In the genomic region with DNA sequence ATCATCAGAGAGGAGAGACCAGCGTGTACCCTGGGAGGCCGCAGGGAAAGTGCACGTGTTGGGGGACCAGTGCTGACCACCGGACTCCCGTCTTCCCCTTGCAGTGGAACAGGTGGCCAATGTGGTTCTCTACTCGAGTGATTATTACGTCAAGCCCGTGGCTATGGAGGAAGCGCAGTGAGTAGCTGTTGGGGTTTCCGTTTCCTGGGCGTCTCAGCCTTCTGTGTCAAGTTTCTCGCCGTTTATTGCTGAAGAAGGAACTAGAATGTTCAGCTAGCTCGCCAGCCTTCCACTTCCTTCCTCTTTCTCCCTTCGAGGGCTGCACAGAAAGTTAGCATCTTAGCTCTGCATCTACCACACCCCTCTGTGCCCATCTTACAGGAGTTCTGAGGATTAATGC, we compare ENCODE assay signal across 9 cellular contexts. TPM values are rescaled to one million over a fixed set of nuclear protein-coding genes. Genes with fewer than 3 reads are reported as not detected.
DNase-seq lines count a peak whose midpoint lies in the region; ATAC-seq and TF ChIP-seq lines count a peak whose summit lies in the region.
"Had no signal": no experiment of that assay in that cellular context is flagged by ENCODE, and none has a peak within 500 bp of the region (broad histone marks: within the 10 kb centered on the region; RNA-seq: fewer than 3 reads in every experiment).

No MANE protein-coding gene starts in this region.

- peak overlapping the region; percentile 82 for H3K4me2 ChIP-seq in OCI-LY3 (ENCODE audit: low read length)

- H3K36me3 ChIP-seq in OCI-LY3 (replicated peaks; ENCODE audit: low read depth, low read length) = no peaks in the 10 kb centered on the region
- no peaks in the 10 kb centered on the region for H3K36me3 ChIP-seq in lung (ENCODE audit: control insufficient read depth in 2 of 2, insufficient read depth in 2 of 2, low read length in 2 of 2)
- no peaks in the 10 kb centered on the region for H3K36me3 ChIP-seq in WERI-Rb-1

- TF ChIP-seq POLR2A in GM10847 (IDR thresholded peaks at IDR 0.05; ENCODE audit: extremely low read depth, insufficient read length) = peak; percentile 29

- peak; percentile 70 for DNase-seq in activated T-helper 1 cell treated with anti-CD3 and anti-CD28 coated beads, Interleukin-12 subunit alpha, Interleukin-12 subunit beta, Interleukin-2, Interleukin-4 antibody, amounts not matched to agents 30 ng/mL and 10 ng/mL and 1 ng/mL, durations not matched to agents 14 hours and 24 hours and 36 hours (ENCODE audit: low spot score)
- DNase-seq in lung (ENCODE audit: low spot score) (peak; percentile 69), ecto neural progenitor cell (ENCODE audit: low spot score) (no peak), WERI-Rb-1 (no peak)
- peak; percentile 56 for DNase-seq in stimulated activated naive CD4-positive, alpha-beta T cell treated with Interleukin-2 at 50 U/mL for 16 hours (lab: John Stamatoyannopoulos, UW)

- WGBS in lung, 2 donors = 31 to 54% methylated on average over 15 of the region's 15 CpGs

- ATAC-seq in HG02610 (IDR thresholded peaks at IDR 0.05; ENCODE audit: unreplicated experiment) = peak; percentile 84
- ATAC-seq in lung (ENCODE audit: insufficient read depth, low FRiP score) = peak; percentile 65

- no peaks in the 10 kb centered on the region for H3K27me3 ChIP-seq in OCI-LY3 (ENCODE audit: low read depth, low read length)
- no peaks in the 10 kb centered on the region for H3K27me3 ChIP-seq in lung (ENCODE audit: control insufficient read depth, insufficient read depth)
- no peaks in the 10 kb centered on the region for H3K27me3 ChIP-seq in WERI-Rb-1 (ENCODE audit: insufficient read depth, low read depth, severe bottlenecking)

- H3K27ac Mint-ChIP-seq in activated T-helper 1 cell treated with anti-CD3 and anti-CD28 coated beads, Interleukin-12 subunit alpha, Interleukin-12 subunit beta, Interleukin-2, Interleukin-4 antibody, amounts not matched to agents 30 ng/mL and 10 ng/mL and 1 ng/mL, durations not matched to agents 14 hours and 24 hours and 36 hours = peak overlapping the region; percentile 97

- H3K4me1 ChIP-seq in OCI-LY3 (ENCODE audit: low read length) (peaks cover 13% of the 10 kb centered on the region), lung (ENCODE audit: control insufficient read depth in 2 of 2, insufficient read depth in 2 of 2, low read length in 2 of 2) (peaks cover 0 to 3% of the 10 kb centered on the region in 2 donors)

- peak overlapping the region; percentile 97 for H2AFZ ChIP-seq in OCI-LY3 (ENCODE audit: low read depth, low read length)

- no peaks in the 10 kb centered on the region for H4K20me1 ChIP-seq in OCI-LY3 (ENCODE audit: insufficient read depth, low read length)

- peak overlapping the region; percentile 2; the same call in 1 of the 2 replicates for H3K9ac ChIP-seq in OCI-LY3 (ENCODE audit: low read length)

- H3K79me2 ChIP-seq in OCI-LY3 (ENCODE audit: low read length) = no peaks in the 10 kb centered on the region

- peaks cover 41% of the 10 kb centered on the region for H3K4me1 Mint-ChIP-seq in activated T-helper 1 cell treated with anti-CD3 and anti-CD28 coated beads, Interleukin-12 subunit alpha, Interleukin-12 subunit beta, Interleukin-2, Interleukin-4 antibody, amounts not matched to agents 30 ng/mL and 10 ng/mL and 1 ng/mL, durations not matched to agents 14 hours and 24 hours and 36 hours (ENCODE audit: low read depth)

- intact Hi-C loops in activated T-helper 1 cell treated with anti-CD3 and anti-CD28 coated beads, Interleukin-12 subunit alpha, Interleukin-12 subunit beta, Interleukin-2, Interleukin-4 antibody, amounts not matched to agents 30 ng/mL and 10 ng/mL and 1 ng/mL, durations not matched to agents 14 hours and 24 hours and 36 hours (cut with micrococcal nuclease) = loop anchor here (2.0 kb wide), 1 partner anchor 23 kb away; a partner anchor contains a TSS

- peak overlapping the region; percentile 32 for H3K27ac ChIP-seq in OCI-LY3 (ENCODE audit: low read length)
- peak overlapping the region in 1 of 2 donors; percentile 71 for H3K27ac ChIP-seq in lung (ENCODE audit: low read depth in 1 of 2, low read length in 1 of 2)
- H3K27ac ChIP-seq in WERI-Rb-1 = no peak overlapping the region

- TF ChIP-seq CTCF in OCI-LY3 (IDR thresholded peaks at IDR 0.05; ENCODE audit: low read depth, low read length) (no peak), lung (IDR thresholded peaks at IDR 0.05; ENCODE audit: control extremely low read depth, extremely low read depth) (no peak), WERI-Rb-1 (IDR thresholded peaks at IDR 0.05; ENCODE audit: low read depth, low read length) (no peak)

- H3K9me3 ChIP-seq in OCI-LY3 (ENCODE audit: insufficient read depth, low read length) = no peaks in the 10 kb centered on the region
- no peaks in the 10 kb centered on the region for H3K9me3 ChIP-seq in lung (ENCODE audit: control insufficient read depth in 2 of 2, insufficient read depth in 1 of 2, low read length in 1 of 2)
- H3K9me3 ChIP-seq in WERI-Rb-1 (ENCODE audit: severe bottlenecking) = no peaks in the 10 kb centered on the region

- H3K4me3 Mint-ChIP-seq in activated T-helper 1 cell treated with anti-CD3 and anti-CD28 coated beads, Interleukin-12 subunit alpha, Interleukin-12 subunit beta, Interleukin-2, Interleukin-4 antibody, amounts not matched to agents 30 ng/mL and 10 ng/mL and 1 ng/mL, durations not matched to agents 14 hours and 24 hours and 36 hours = peak overlapping the region; percentile 63

- H3K36me3 Mint-ChIP-seq in activated T-helper 1 cell treated with anti-CD3 and anti-CD28 coated beads, Interleukin-12 subunit alpha, Interleukin-12 subunit beta, Interleukin-2, Interleukin-4 antibody, amounts not matched to agents 30 ng/mL and 10 ng/mL and 1 ng/mL, durations not matched to agents 14 hours and 24 hours and 36 hours (ENCODE audit: low read depth) = peaks cover 6% of the 10 kb centered on the region

- peaks cover 4% of the 10 kb centered on the region for H3K27me3 Mint-ChIP-seq in activated T-helper 1 cell treated with anti-CD3 and anti-CD28 coated beads, Interleukin-12 subunit alpha, Interleukin-12 subunit beta, Interleukin-2, Interleukin-4 antibody, amounts not matched to agents 30 ng/mL and 10 ng/mL and 1 ng/mL, durations not matched to agents 14 hours and 24 hours and 36 hours (ENCODE audit: insufficient read depth)

- peaks cover 9% of the 10 kb centered on the region for H3K9me3 Mint-ChIP-seq in activated T-helper 1 cell treated with anti-CD3 and anti-CD28 coated beads, Interleukin-12 subunit alpha, Interleukin-12 subunit beta, Interleukin-2, Interleukin-4 antibody, amounts not matched to agents 30 ng/mL and 10 ng/mL and 1 ng/mL, durations not matched to agents 14 hours and 24 hours and 36 hours

- H3K4me3 ChIP-seq in OCI-LY3 (ENCODE audit: low read length) = peak overlapping the region; percentile 60
- H3K4me3 ChIP-seq in lung = no peak overlapping the region
- no peak overlapping the region for H3K4me3 ChIP-seq in WERI-Rb-1 (ENCODE audit: low read depth, low read length)

RNA-seq across cellular contexts. Expression of a gene that starts 22.8 kb away (rescaled TPM):
- 42.5 and 43.7 TPM in 2 replicates for total RNA-seq in activated T-helper 1 cell treated with anti-CD3 and anti-CD28 coated beads, Interleukin-12 subunit alpha, Interleukin-12 subunit beta, Interleukin-2, Interleukin-4 antibody, amounts not matched to agents 30 ng/mL and 10 ng/mL and 1 ng/mL, durations not matched to agents 14 hours and 24 hours and 36 hours
- total RNA-seq in lung = 10 to 100 TPM; 30.3 to 77.4 TPM
- polyA plus RNA-seq in lung = 10 to 100 TPM; 34.6 to 53.5 TPM

RNA-seq across cellular contexts. Expression of a gene that starts 23.9 kb away (rescaled TPM):
- 0.08 and 0.32 TPM in 2 replicates for total RNA-seq in activated T-helper 1 cell treated with anti-CD3 and anti-CD28 coated beads, Interleukin-12 subunit alpha, Interleukin-12 subunit beta, Interleukin-2, Interleukin-4 antibody, amounts not matched to agents 30 ng/mL and 10 ng/mL and 1 ng/mL, durations not matched to agents 14 hours and 24 hours and 36 hours
- under 1 TPM in 1 of 2 donors, not detected in 1; 0.46 TPM for total RNA-seq in lung
- under 1 TPM; 0.03 to 0.22 TPM for polyA plus RNA-seq in lung
- total RNA-seq: epithelial cell of proximal tubule had no signal

Comparison
In these comparisons a context has a peak if more than half of its experiments do, and no peak if none do; other contexts are left out.
1. DNase-seq: peak in activated T-helper 1 cell treated with anti-CD3 and anti-CD28 coated beads, Interleukin-12 subunit alpha, Interleukin-12 subunit beta, Interleukin-2, Interleukin-4 antibody, amounts not matched to agents 30 ng/mL and 10 ng/mL and 1 ng/mL, durations not matched to agents 14 hours and 24 hours and 36 hours (single experiment), lung (single experiment) and stimulated activated naive CD4-positive, alpha-beta T cell treated with Interleukin-2 at 50 U/mL for 16 hours (single experiment); none in ecto neural progenitor cell (single experiment) and WERI-Rb-1 (single experiment).